ENCODE assay signal across 8 cellular contexts in the genomic region with DNA sequence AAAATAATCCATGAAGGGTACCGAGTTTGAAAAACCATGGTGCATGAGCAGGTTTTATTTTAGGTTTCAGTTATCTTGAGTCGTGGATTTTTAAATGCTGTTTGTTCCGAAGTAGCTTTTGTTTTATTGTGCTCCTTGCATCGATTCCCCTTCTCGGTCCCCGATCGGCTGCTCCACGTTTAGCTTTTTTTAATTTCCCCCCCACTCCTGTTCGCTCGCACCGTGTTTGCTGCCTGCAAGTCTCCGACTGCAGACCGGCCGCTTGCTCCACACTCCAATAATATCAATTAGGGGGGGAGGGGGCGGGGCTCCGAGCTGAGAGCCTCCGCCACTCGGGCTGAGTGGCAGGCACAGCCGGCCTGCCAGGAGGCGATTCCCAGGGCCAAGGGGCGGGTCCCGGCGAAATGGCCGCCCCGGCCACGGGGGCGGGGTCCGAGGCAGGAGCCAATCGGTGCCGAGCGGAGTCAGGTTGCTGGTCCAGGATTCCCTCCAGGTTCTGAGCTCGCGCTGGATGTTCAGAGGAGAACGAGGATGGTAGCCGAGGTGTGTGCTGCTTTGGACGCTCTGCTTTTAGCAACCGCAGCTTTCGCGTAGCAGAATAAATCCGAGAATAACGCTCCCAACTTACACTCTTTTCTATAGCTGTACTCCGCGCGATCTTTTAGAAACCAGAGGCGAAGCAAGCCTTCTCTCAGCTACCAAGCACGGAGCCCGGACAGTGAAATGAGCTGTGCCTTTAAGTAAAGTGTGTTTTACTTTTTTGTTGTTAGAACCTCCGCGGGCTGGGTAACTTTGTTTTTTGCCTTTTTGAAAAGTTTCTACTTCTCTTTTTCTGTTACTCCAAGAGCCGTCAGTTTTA. TPM values are rescaled to one million over a fixed set of nuclear protein-coding genes. Genes with fewer than 3 reads are reported as not detected.
DNase-seq lines count a peak whose midpoint lies in the region; ATAC-seq and TF ChIP-seq lines count a peak whose summit lies in the region.

A gene (minus strand): TSS at position 256 of the 859 bp plus-strand sequence. CDS start 218 bp downstream, at position 38.

- H3K27ac Mint-ChIP-seq in activated CD4-positive, alpha-beta memory T cell treated with anti-CD3 and anti-CD28 coated beads, Interleukin-2, amount 10 ng/mL, durations not matched to agents 7 days and 5 days, result no peak within 1 kb of the TSS

- H3K79me2 ChIP-seq in ACC112 (ENCODE audit: control insufficient read depth, insufficient read depth, low read length, unreplicated experiment), result no peaks in the 10 kb centered on the region
- H3K79me2 ChIP-seq in mesendoderm (ENCODE audit: control insufficient read depth, insufficient read depth, low read length), result no peaks in the 10 kb centered on the region

- no peak within 1 kb of the TSS for H2BK5ac ChIP-seq in mesendoderm (ENCODE audit: low read length)

- POLR2A ChIA-PET in activated CD4-positive, alpha-beta memory T cell treated with anti-CD3 and anti-CD28 coated beads, Interleukin-2, amount 10 ng/mL, durations not matched to agents 7 days and 5 days (lab: Charles Lee), result no interaction called here

- no peak for TF ChIP-seq POLR2A in erythroblast (IDR thresholded peaks at IDR 0.05; ENCODE audit: low read length)

- H2BK15ac ChIP-seq in mesendoderm (replicated peaks; ENCODE audit: low read depth), result no peak within 1 kb of the TSS

- H4K5ac ChIP-seq in mesendoderm (ENCODE audit: low read length), result no peak within 1 kb of the TSS

- H3K18ac ChIP-seq in mesendoderm (ENCODE audit: low read length), result peak within 1 kb of the TSS; percentile 96

- no peak within 1 kb of the TSS for H4K8ac ChIP-seq in mesendoderm (ENCODE audit: low read depth, low read length)

- H3K4ac ChIP-seq in mesendoderm (ENCODE audit: low read depth, low read length), result no peak within 1 kb of the TSS

- peak; percentile 96 for ATAC-seq in GM18520 (IDR thresholded peaks at IDR 0.05; ENCODE audit: unreplicated experiment)
- ATAC-seq in HG03039 (IDR thresholded peaks at IDR 0.05; ENCODE audit: unreplicated experiment), result peak; percentile 98

- peak within 1 kb of the TSS; percentile 92 for H3K56ac ChIP-seq in mesendoderm (ENCODE audit: low read length)

- H3K27ac ChIP-seq in ACC112 (ENCODE audit: low read depth, low read length) (no peak within 1 kb of the TSS), mesendoderm (ENCODE audit: low read depth, low read length) (peak within 1 kb of the TSS; percentile 77)

- no peaks in the 10 kb centered on the region for H3K36me3 Mint-ChIP-seq in activated CD4-positive, alpha-beta memory T cell treated with anti-CD3 and anti-CD28 coated beads, Interleukin-2, amount 10 ng/mL, durations not matched to agents 7 days and 5 days (ENCODE audit: low read depth)

- no peak within 1 kb of the TSS for H3K23ac ChIP-seq in mesendoderm (ENCODE audit: low read length)

- no peak within 1 kb of the TSS for H2AK5ac ChIP-seq in mesendoderm (ENCODE audit: low read length)

- peak within 1 kb of the TSS; percentile 75 for H2BK120ac ChIP-seq in mesendoderm (ENCODE audit: low read depth, low read length)

- H3K36me3 ChIP-seq in ACC112 (ENCODE audit: insufficient read depth, low read length) (no peaks in the 10 kb centered on the region), mesendoderm (ENCODE audit: control insufficient read depth, insufficient read depth, low read length) (no peaks in the 10 kb centered on the region)

- H3K9ac ChIP-seq in mesendoderm (ENCODE audit: low read length), result peak within 1 kb of the TSS; percentile 78

- peaks cover 48% of the 10 kb centered on the region for H3K27me3 Mint-ChIP-seq in activated CD4-positive, alpha-beta memory T cell treated with anti-CD3 and anti-CD28 coated beads, Interleukin-2, amount 10 ng/mL, durations not matched to agents 7 days and 5 days

- H3K79me1 ChIP-seq in mesendoderm (ENCODE audit: low read length), result no peaks in the 10 kb centered on the region

- H3K4me2 ChIP-seq in mesendoderm (ENCODE audit: low read length), result peak within 1 kb of the TSS; percentile 99

- peak within 1 kb of the TSS; percentile 81 for H2AFZ ChIP-seq in ACC112 (ENCODE audit: low read length, unreplicated experiment)

- H3K4me3 Mint-ChIP-seq in activated CD4-positive, alpha-beta memory T cell treated with anti-CD3 and anti-CD28 coated beads, Interleukin-2, amount 10 ng/mL, durations not matched to agents 7 days and 5 days, result peak within 1 kb of the TSS; percentile 67

- CTCF ChIA-PET in activated CD4-positive, alpha-beta memory T cell treated with anti-CD3 and anti-CD28 coated beads, Interleukin-2, amount 10 ng/mL, durations not matched to agents 7 days and 5 days (lab: Charles Lee), result no interaction called here

- peak within 1 kb of the TSS; percentile 81 for H3K4me3 ChIP-seq in ACC112 (ENCODE audit: low read depth, low read length)
- peak within 1 kb of the TSS; percentile 88 for H3K4me3 ChIP-seq in mesendoderm (ENCODE audit: low read length)

- H3K4me1 ChIP-seq in ACC112 (ENCODE audit: control insufficient read depth, insufficient read depth, low read length, unreplicated experiment), result no peaks in the 10 kb centered on the region
- H3K4me1 ChIP-seq in mesendoderm (ENCODE audit: control insufficient read depth, low read depth, low read length), result no peaks in the 10 kb centered on the region

- DNase-seq in NCI-H2029 treated with DMSO at 0.1 percent for 48 hours (lab: John Stamatoyannopoulos, UW) (peak; percentile 90), erythroblast (lab: John Stamatoyannopoulos, UW) (peak; percentile 65 to 66), mesendoderm (peak; percentile 98)
- peak; percentile 37 for DNase-seq in activated CD4-positive, alpha-beta memory T cell treated with anti-CD3 and anti-CD28 coated beads, Interleukin-2, amount 10 ng/mL, durations not matched to agents 7 days and 5 days
- DNase-seq in stimulated activated CD8-positive, alpha-beta memory T cell treated with anti-CD3 and anti-CD28 coated beads, Interleukin-4, amount 100 ng/mL, for 24 hours (ENCODE audit: low read depth), result peak; percentile 31

- H3K27me3 ChIP-seq in ACC112 (ENCODE audit: insufficient read depth, low read length) (peaks cover 82% of the 10 kb centered on the region), mesendoderm (ENCODE audit: insufficient read depth, low read length, poor library complexity) (no peaks in the 10 kb centered on the region)

- H3K9me3 Mint-ChIP-seq in activated CD4-positive, alpha-beta memory T cell treated with anti-CD3 and anti-CD28 coated beads, Interleukin-2, amount 10 ng/mL, durations not matched to agents 7 days and 5 days, result no peaks in the 10 kb centered on the region

- peaks cover 21% of the 10 kb centered on the region for H3K4me1 Mint-ChIP-seq in activated CD4-positive, alpha-beta memory T cell treated with anti-CD3 and anti-CD28 coated beads, Interleukin-2, amount 10 ng/mL, durations not matched to agents 7 days and 5 days

- WGBS in mesendoderm (ENCODE audit: extremely low coverage, insufficient coverage, low lambda C conversion rate), result no CpG with 5 or more reads among the region's 50 CpGs

RNA-seq across cellular contexts. Expression of the gene that starts here (rescaled TPM):
- total RNA-seq in activated CD4-positive, alpha-beta memory T cell treated with anti-CD3 and anti-CD28 coated beads, Interleukin-2, amount 10 ng/mL, durations not matched to agents 7 days and 5 days, result not detected
- 4.0 TPM for polyA plus RNA-seq in mesendoderm (2013, experiment 1 of 2)
- polyA plus RNA-seq in mesendoderm (2013, experiment 2 of 2), result 3.9 TPM

Comparison
In these comparisons a context has a peak if more than half of its experiments do, and no peak if none do; other contexts are left out.
1. Peak in DNase-seq in activated CD4-positive, alpha-beta memory T cell treated with anti-CD3 and anti-CD28 coated beads, Interleukin-2, amount 10 ng/mL, durations not matched to agents 7 days and 5 days; RNA of the gene not detected or under 1 TPM.
2. DNase-seq: peak in every context shown above with its lines; median percentile 98 in mesendoderm; 90 in NCI-H2029 treated with DMSO at 0.1 percent for 48 hours; 66 in erythroblast; 37 in activated CD4-positive, alpha-beta memory T cell treated with anti-CD3 and anti-CD28 coated beads, Interleukin-2, amount 10 ng/mL, durations not matched to agents 7 days and 5 days; 31 in stimulated activated CD8-positive, alpha-beta memory T cell treated with anti-CD3 and anti-CD28 coated beads, Interleukin-4, amount 100 ng/mL, for 24 hours.